8 cellular contexts compared by ENCODE assay signal in genomic region chr19:1873524-1874473, GRCh38. TPM values are rescaled to one million over a fixed set of nuclear protein-coding genes. Genes with fewer than 3 reads are reported as not detected.
DNase-seq lines count a peak whose midpoint lies in the region; ATAC-seq and TF ChIP-seq lines count a peak whose summit lies in the region.

No MANE protein-coding gene starts in this region.

- ATAC-seq in T-cell (replicated peaks in 1 of 4) (no peak), gastrocnemius medialis (peak in 1 of 2 donors; percentile 26)

- intact Hi-C loops in gastrocnemius medialis (cut with DNase I; ENCODE audit: low total_unique reads), result no loop called here

- peaks cover 16% of the 10 kb centered on the region for H3K4me1 ChIP-seq in HAP-1
- peaks cover 36 to 39% of the 10 kb centered on the region in 2 donors for H3K4me1 ChIP-seq in gastrocnemius medialis

- CTCF ChIA-PET in T-cell (lab: Charles Lee), result no interaction called here

- in situ Hi-C loops in HAP-1 (cut with MboI; ENCODE audit: low sequenced_read_pairs) (no loop called here), gastrocnemius medialis (cut with MboI; ENCODE audit: low sequenced_read_pairs in 4 of 4) (no loop called here), GM13976 (cut with MboI; ENCODE audit: low sequenced_read_pairs, unreplicated experiment) (no loop called here)

- no peaks in the 10 kb centered on the region for H3K36me3 Mint-ChIP-seq in T-cell

- POLR2A ChIA-PET in T-cell (lab: Charles Lee), result interaction anchor here (0.6 to 0.8 kb wide), 3 partner anchors 24 to 361 kb away, joined by 3 to 7 read pairs (median 6); no protein-coding TSS in a partner anchor

- H3K9me3 Mint-ChIP-seq in T-cell, result no peaks in the 10 kb centered on the region

- no peaks in the 10 kb centered on the region for H3K27me3 Mint-ChIP-seq in T-cell

- no peaks in the 10 kb centered on the region for H3K9me3 ChIP-seq in HAP-1
- no peaks in the 10 kb centered on the region for H3K9me3 ChIP-seq in gastrocnemius medialis

- peaks cover 9% of the 10 kb centered on the region for H3K36me3 ChIP-seq in HAP-1 (replicated peaks)
- H3K36me3 ChIP-seq in gastrocnemius medialis, result peaks cover 0 to 10% of the 10 kb centered on the region in 2 donors

- H3K27me3 ChIP-seq in HAP-1 (ENCODE audit: low read depth) (no peaks in the 10 kb centered on the region), gastrocnemius medialis (no peaks in the 10 kb centered on the region)

- peak overlapping the region; percentile 88 to 99 (median 95) for H3K27ac ChIP-seq in gastrocnemius medialis

- peak overlapping the region; percentile 94 to 96 for H3K27ac Mint-ChIP-seq in T-cell

- no peak for TF ChIP-seq CTCF in foreskin fibroblast (IDR thresholded peaks at IDR 0.05; ENCODE audit: low read depth, low read length)
- no peak for TF ChIP-seq CTCF in gastrocnemius medialis (IDR thresholded peaks at IDR 0.05 in 4 of 5, conservative IDR thresholded peaks at IDR 0.05 in 1 of 5)
- TF ChIP-seq CTCF in GM13976 (IDR thresholded peaks at IDR 0.05; ENCODE audit: borderline replicate concordance, control extremely low read depth, extremely low read depth, insufficient read depth, missing control alignments), result no peak

- TF ChIP-seq POLR2A in gastrocnemius medialis (IDR thresholded peaks at IDR 0.05), result no peak

- H3K4me3 Mint-ChIP-seq in T-cell, result peak overlapping the region; percentile 95 to 99 (median 98)

- peak overlapping the region; percentile 95 for H3K4me3 ChIP-seq in HAP-1
- H3K4me3 ChIP-seq in foreskin fibroblast (ENCODE audit: low read depth in 1 of 2, low read length in 2 of 2), result peak overlapping the region; percentile 84 to 95
- peak overlapping the region; percentile 21 to 96 (median 65) for H3K4me3 ChIP-seq in gastrocnemius medialis

- DNase-seq in HAP-1 (ENCODE audit: low spot score in 2 of 2) (peak in 1 of 2 experiments; percentile 50), T-cell (no peak), foreskin fibroblast (no peak), gastrocnemius medialis (no peak), UCSD-AML1 (lab: John Stamatoyannopoulos, UW; ENCODE audit: unreplicated experiment) (no peak), NCI-H82 treated with DMSO at 0.1 percent for 48 hours (lab: John Stamatoyannopoulos, UW; ENCODE audit: unreplicated experiment) (no peak), GM13976 (ENCODE audit: low spot score) (no peak), germinal center (ENCODE audit: low spot score) (no peak)

- H3K4me1 Mint-ChIP-seq in T-cell, result peaks cover 35 to 47% (median 38%) of the 10 kb centered on the region in 3 donors

RNA-seq across cellular contexts. Expression of gene KLF16, which starts 10.4 kb away (rescaled TPM):
- total RNA-seq in T-cell, result 10 to 100 TPM; 29.8 to 61.4 (median 32.7) TPM
- total RNA-seq in gastrocnemius medialis, result 1 to 10 TPM in 3 of 4 donors, under 1 TPM in 1; 0.58 to 4.0 (median 1.4) TPM

RNA-seq across cellular contexts. Expression of gene ABHD17A, which starts 11.5 kb away (rescaled TPM):
- 100 to 1,000 TPM; 136 to 185 (median 151) TPM for total RNA-seq in T-cell
- total RNA-seq in gastrocnemius medialis, result 10 to 100 TPM; 49.4 to 87.7 (median 70.8) TPM

RNA-seq across cellular contexts. Expression of gene REXO1, which starts 25.5 kb away (rescaled TPM):
- total RNA-seq in T-cell, result 10 to 100 TPM; 68.4 to 97.5 (median 78.7) TPM
- 10 to 100 TPM; 10.8 to 28.5 (median 20.5) TPM for total RNA-seq in gastrocnemius medialis

RNA-seq across cellular contexts. Expression of gene ADAT3, which starts 31.4 kb away (rescaled TPM):
- total RNA-seq in T-cell (10 to 100 TPM in 1 of 5 donors, 1 to 10 TPM in 4; 6.0 to 16.1 (median 7.7) TPM), gastrocnemius medialis (1 to 10 TPM; 2.1 to 3.6 (median 3.1) TPM)

RNA-seq across cellular contexts. Expression of gene SCAMP4, which starts 31.4 kb away (rescaled TPM):
- total RNA-seq in T-cell (10 to 100 TPM; 24.8 to 49.2 (median 27.5) TPM), gastrocnemius medialis (10 to 100 TPM; 18.8 to 38.4 (median 26.7) TPM)

Comparison
In these comparisons a context has a peak if more than half of its experiments do, and no peak if none do; other contexts are left out.
1. RNA of gene KLF16, which starts 10.4 kb away (total RNA-seq): 29.8 to 61.4 TPM in T-cell; 0.58 to 4.0 TPM in gastrocnemius medialis; every median in the first group is over 4 times any median in the second.
2. Peak in every context shown above with its lines, with median percentiles within 50 percentile points of each other: H3K4me3 ChIP-seq.